ENCODE assay signal across 8 cellular contexts in genomic region chr1:179228783-179229213, GRCh38. TPM values are rescaled to one million over a fixed set of nuclear protein-coding genes. Genes with fewer than 3 reads are reported as not detected.
A peak's percentile ranks its signal among the peaks of the same experiment; 100 is the strongest.
DNase-seq lines count a peak whose midpoint lies in the region; ATAC-seq and TF ChIP-seq lines count a peak whose summit lies in the region.

No MANE protein-coding gene starts in this region.

- no peaks in the 10 kb centered on the region for H3K27me3 Mint-ChIP-seq in activated T-cell treated with anti-CD3 and anti-CD28 coated beads, Interleukin-2, amount 50 U/mL, for 24 hours

- no peaks in the 10 kb centered on the region for H3K27me3 ChIP-seq in HCT116 (ENCODE audit: insufficient read depth, low read length)
- no peaks in the 10 kb centered on the region for H3K27me3 ChIP-seq in neural cell (ENCODE audit: insufficient read depth, low read depth, low read length)
- no peaks in the 10 kb centered on the region for H3K27me3 ChIP-seq in tibial artery

- H3K4me3 ChIP-seq in HCT116 (replicated peaks in 1 of 2; ENCODE audit: low read depth in 1 of 2, low read length in 2 of 2) (peak overlapping the region; percentile 68 to 75), fibroblast of pulmonary artery (replicated peaks; ENCODE audit: low read depth, low read length) (peak overlapping the region; percentile 78), neural cell (ENCODE audit: low read length) (peak overlapping the region; percentile 95), tibial artery (peak overlapping the region; percentile 84 to 88)

- DNase-seq in Daoy (ENCODE audit: low read depth) = peak; percentile 58
- no peak for DNase-seq in HCT116 (ENCODE audit: low read depth, low spot score)
- peak; percentile 26 to 36 for DNase-seq in NCI-H446 (lab: John Stamatoyannopoulos, UW)
- peak; percentile 57 for DNase-seq in activated T-cell treated with anti-CD3 and anti-CD28 coated beads, Interleukin-2, amount 50 U/mL, for 24 hours
- DNase-seq in fibroblast of pulmonary artery (ENCODE audit: low read depth) = no peak
- peak; percentile 37 to 74 for DNase-seq in tibial artery

- CTCF ChIA-PET in HCT116 (lab: Charles Lee) = interaction anchor here (0.9 kb wide), 1 partner anchor 108 kb away, joined by 3 read pairs; no protein-coding TSS in a partner anchor

- no peaks in the 10 kb centered on the region for H3K36me3 ChIP-seq in HCT116 (ENCODE audit: control insufficient read depth in 1 of 2, insufficient read depth in 2 of 2, low read length in 2 of 2)
- H3K36me3 ChIP-seq in neural cell (ENCODE audit: insufficient read depth, low read length) = no peaks in the 10 kb centered on the region
- H3K36me3 ChIP-seq in tibial artery = peaks cover 0 to 6% (median 5%) of the 10 kb centered on the region in 3 donors

- H3K4me1 Mint-ChIP-seq in activated T-cell treated with anti-CD3 and anti-CD28 coated beads, Interleukin-2, amount 50 U/mL, for 24 hours (ENCODE audit: low read depth) = peaks cover 42% of the 10 kb centered on the region

- 0 out of 2 replicates have a peak overlapping the region, but pooled peaks have one; percentile 8 for H3K27ac ChIP-seq in HCT116 (ENCODE audit: low read depth, low read length)
- peak overlapping the region; percentile 81 for H3K27ac ChIP-seq in neural cell (ENCODE audit: low read length)
- H3K27ac ChIP-seq in tibial artery = peak overlapping the region; percentile 88 to 93

- H3K9ac ChIP-seq in HCT116 (ENCODE audit: low read length) (peak overlapping the region; percentile 89), neural cell (ENCODE audit: low read length) (peak overlapping the region; percentile 92)

- POLR2A ChIA-PET in HCT116 (lab: Charles Lee) = interaction anchor here (0.6 kb wide), 1 partner anchor 40 kb away, joined by 3 read pairs; no protein-coding TSS in a partner anchor

- H3K9me2 ChIP-seq in HCT116 (ENCODE audit: insufficient read depth) (no peaks in the 10 kb centered on the region), neural cell (ENCODE audit: insufficient read depth, low read length) (no peaks in the 10 kb centered on the region)

- TF ChIP-seq CTCF in HCT116 (IDR thresholded peaks at IDR 0.05 in 2 of 3, conservative IDR thresholded peaks at IDR 0.05 in 1 of 3; ENCODE audit: borderline replicate concordance in 1 of 3, insufficient read depth in 1 of 3, low read depth in 2 of 3, low read length in 2 of 3) (no peak), fibroblast of pulmonary artery (IDR thresholded peaks at IDR 0.05; ENCODE audit: low read length, missing control alignments) (no peak), neural cell (IDR thresholded peaks at IDR 0.05; ENCODE audit: poor library complexity, severe bottlenecking) (no peak), tibial artery (IDR thresholded peaks at IDR 0.05) (no peak)

- no peak for TF ChIP-seq EP300 in neural cell (conservative IDR thresholded peaks at IDR 0.05; ENCODE audit: poor library complexity, severe bottlenecking)

- H3K4me1 ChIP-seq in HCT116 (ENCODE audit: control insufficient read depth in 1 of 2, insufficient read depth in 2 of 2, low read length in 2 of 2) = peaks cover 18 to 42% of the 10 kb centered on the region in 2 experiments
- H3K4me1 ChIP-seq in tibial artery = peaks cover 0 to 35% (median 9%) of the 10 kb centered on the region in 4 donors

- H3K79me2 ChIP-seq in HCT116 (ENCODE audit: insufficient read depth, low read length) (peaks cover 48% of the 10 kb centered on the region), neural cell (replicated peaks; ENCODE audit: insufficient read depth, low read length) (peaks cover 40% of the 10 kb centered on the region)

- RAD21 ChIA-PET in HCT116 (lab: Charles Lee; ENCODE audit: low non-redundant PET in 1 of 2, low total read pairs in 2 of 2, uncharacterized antibody in 2 of 2, unreplicated experiment in 2 of 2) = no interaction called here

- peak overlapping the region; percentile 89 for H3K4me3 Mint-ChIP-seq in activated T-cell treated with anti-CD3 and anti-CD28 coated beads, Interleukin-2, amount 50 U/mL, for 24 hours

- H3K9me3 Mint-ChIP-seq in activated T-cell treated with anti-CD3 and anti-CD28 coated beads, Interleukin-2, amount 50 U/mL, for 24 hours = no peaks in the 10 kb centered on the region

- H3K27ac Mint-ChIP-seq in activated T-cell treated with anti-CD3 and anti-CD28 coated beads, Interleukin-2, amount 50 U/mL, for 24 hours = peak overlapping the region; percentile 93

- H4K20me1 ChIP-seq in HCT116 (ENCODE audit: insufficient read depth) (no peaks in the 10 kb centered on the region), neural cell (ENCODE audit: insufficient read depth) (no peaks in the 10 kb centered on the region)

- intact Hi-C loops in HCT116 (cut with micrococcal nuclease) (no loop called here), tibial artery (cut with DNase I; ENCODE audit: low total_unique reads) (no loop called here)

- no peak for TF ChIP-seq RAD21 in HCT116 (IDR thresholded peaks at IDR 0.05; ENCODE audit: low read depth)
- TF ChIP-seq RAD21 in neural cell (conservative IDR thresholded peaks at IDR 0.05) = no peak

- no TSS peak for BruUV-seq in HCT116 (replicated peaks; lab: Mats Ljungman, UMichigan)

- H2AFZ ChIP-seq in HCT116 (ENCODE audit: low read depth, low read length, poor library complexity, severe bottlenecking) (no peak overlapping the region), neural cell (ENCODE audit: low read depth, low read length) (no peak overlapping the region)

- TF ChIP-seq POLR2A in HCT116 (IDR thresholded peaks at IDR 0.05; ENCODE audit: borderline replicate concordance, extremely low read depth, insufficient read depth, insufficient read length) = no peak

- H3K4me2 ChIP-seq in HCT116 (ENCODE audit: low read length) = peak overlapping the region; percentile 87
- peak overlapping the region; percentile 91 for H3K4me2 ChIP-seq in neural cell (ENCODE audit: low read length)

- H3K36me3 Mint-ChIP-seq in activated T-cell treated with anti-CD3 and anti-CD28 coated beads, Interleukin-2, amount 50 U/mL, for 24 hours (ENCODE audit: low read depth) = peaks cover 22% of the 10 kb centered on the region

- H3F3A ChIP-seq in neural cell (ENCODE audit: insufficient read depth, low read length, poor library complexity, severe bottlenecking) = no peaks in the 10 kb centered on the region

- H3K9me3 ChIP-seq in HCT116 (ENCODE audit: control insufficient read depth in 1 of 2, insufficient read depth in 1 of 2, low read depth in 1 of 2, low read length in 2 of 2) (no peaks in the 10 kb centered on the region), neural cell (ENCODE audit: low read length) (no peaks in the 10 kb centered on the region), tibial artery (no peaks in the 10 kb centered on the region)

- ATAC-seq in HCT116 (peak; percentile 57), HG02884 (IDR thresholded peaks at IDR 0.05; ENCODE audit: unreplicated experiment) (no peak)

TF ChIP-seq in HCT116, 20 proteins besides CTCF, POLR2A, EP300 and RAD21:
- TF ChIP-seq SRF (IDR thresholded peaks at IDR 0.05; ENCODE audit: low read depth) (no peak), EGR1 (IDR thresholded peaks at IDR 0.05; ENCODE audit: low read depth) (peak; percentile 75)

TF ChIP-seq in neural cell, 6 proteins besides CTCF, POLR2A, EP300 and RAD21:
- TF ChIP-seq REST (IDR thresholded peaks at IDR 0.05; ENCODE audit: borderline replicate concordance) (no peak), SMC3 (conservative IDR thresholded peaks at IDR 0.05; ENCODE audit: poor library complexity) (no peak), EZH2 (IDR thresholded peaks at IDR 0.05; ENCODE audit: borderline replicate concordance, insufficient read depth, low read length, poor library complexity, severe bottlenecking) (no peak), POLR2AphosphoS5 (IDR thresholded peaks at IDR 0.05) (no peak), TAF1 (IDR thresholded peaks at IDR 0.05; ENCODE audit: low read depth) (no peak), MXI1 (conservative IDR thresholded peaks at IDR 0.05; ENCODE audit: poor library complexity, severe bottlenecking) (no peak)

RNA-seq across cellular contexts. Expression of gene ABL2, which starts 0.7 kb away (rescaled TPM):
- 17.6 and 21.9 TPM in 2 replicates for total RNA-seq in Daoy (2014; rRNA removed; shearing (Covaris generic))
- 22.9 TPM for total RNA-seq in HCT116 (2021; ENCODE audit: unreplicated experiment)
- polyA plus RNA-seq in HCT116 (2012) = 7.0 and 7.9 TPM in 2 replicates
- polyA plus RNA-seq in neural cell = 9.8 and 10.4 TPM in 2 replicates
- polyA minus RNA-seq in neural cell = 40.9 and 46.8 TPM in 2 replicates

Comparison
In these comparisons a context has a peak if more than half of its experiments do, and no peak if none do; other contexts are left out.
1. DNase-seq: peak in Daoy (single experiment), NCI-H446 (2 of 2), activated T-cell treated with anti-CD3 and anti-CD28 coated beads, Interleukin-2, amount 50 U/mL, for 24 hours (single experiment) and tibial artery (2 of 2); none in HCT116 (single experiment) and fibroblast of pulmonary artery (single experiment).
2. H3K27ac ChIP-seq: peak in every context shown above with its lines; median percentile 90 in tibial artery; 81 in neural cell; 8 in HCT116.
3. Peak in every context shown above with its lines, with median percentiles within 50 percentile points of each other: H3K4me3 ChIP-seq.